In genomic region chr18:48388478-48388877, GRCh38 we compare ENCODE assay signal across 22 cellular contexts. TPM values are rescaled to one million over a fixed set of nuclear protein-coding genes. Genes with fewer than 3 reads are reported as not detected.
"Had no signal": no experiment of that assay in that cellular context is flagged by ENCODE, and none has a peak within 500 bp of the region (broad histone marks: within the 10 kb centered on the region; RNA-seq: fewer than 3 reads in every experiment).

No MANE protein-coding gene starts in this region.

- FAIRE-seq: kidney, small intestine had no signal

- H3K27ac ChIP-seq: left ventricle myocardium inferior, ovary, sigmoid colon, spleen, suprapubic skin, thoracic aorta, tibial artery, vagina had no signal

- ATAC-seq: naive thymus-derived CD4-positive, alpha-beta T cell; natural killer cell treated with Interleukin-12 subunit alpha and Interleukin-12 subunit beta and Interleukin-15 and Interleukin-18, amount 100 ng/mL, for 72 hours; stimulated activated effector memory CD8-positive, alpha-beta T cell treated with anti-CD3 and anti-CD28 coated beads, Interleukin-12 subunit alpha, Interleukin-12 subunit beta, amount 100 ng/mL, for 72 hours had no signal

- H3K27me3 ChIP-seq: ovary, suprapubic skin, tibial artery, vagina had no signal

- DNase-seq: hippocampal formation; kidney; left colon; left ventricle myocardium inferior; midbrain; mucosa of descending colon; naive thymus-derived CD4-positive, alpha-beta T cell; ovary; right cardiac atrium; sigmoid colon; spleen; stimulated activated CD4-positive, alpha-beta T cell treated with anti-CD3 and anti-CD28 coated beads, Interleukin-4, amount 100 ng/mL, for 24 hours; stimulated activated naive CD4-positive, alpha-beta T cell; tibial artery had no signal

- H3K36me3 ChIP-seq: left ventricle myocardium inferior, ovary, sigmoid colon, spleen, suprapubic skin, thoracic aorta, tibial artery, vagina had no signal

- H3K4me3 ChIP-seq: left ventricle myocardium inferior, lung, mucosa of descending colon, ovary, sigmoid colon, spleen, suprapubic skin, thoracic aorta, tibial artery, vagina had no signal

- H3K9me3 ChIP-seq: left ventricle myocardium inferior, mucosa of descending colon, ovary, sigmoid colon, spleen, suprapubic skin, thoracic aorta, tibial artery, vagina had no signal

RNA-seq across cellular contexts. Expression of gene ZBTB7C, which starts 20.7 kb away (rescaled TPM):
- total RNA-seq: natural killer cell treated with Interleukin-12 subunit alpha and Interleukin-12 subunit beta and Interleukin-15 and Interleukin-18, amount 100 ng/mL, for 72 hours; pulmonary artery endothelial cell had no signal
- polyA plus RNA-seq: naive thymus-derived CD4-positive, alpha-beta T cell had no signal
